In genomic region chr10:24642921-24643678, GRCh38 we compare ENCODE assay signal across 8 cellular contexts.
DNase-seq lines count a peak whose midpoint lies in the region; ATAC-seq and TF ChIP-seq lines count a peak whose summit lies in the region.

No MANE protein-coding gene starts in this region.

- 30 to 33% methylated on average over 6 of the region's 6 CpGs for WGBS in heart right ventricle, 2 donors

- H3K27me3 Mint-ChIP-seq in activated naive CD8-positive, alpha-beta T cell treated with anti-CD3 and anti-CD28 coated beads, Interleukin-2, amount 50 U/mL, for 24 hours: no peaks in the 10 kb centered on the region

- H3K27ac Mint-ChIP-seq in activated naive CD8-positive, alpha-beta T cell treated with anti-CD3 and anti-CD28 coated beads, Interleukin-2, amount 50 U/mL, for 24 hours: no peak overlapping the region

- no peak overlapping the region for H3K4me3 Mint-ChIP-seq in activated naive CD8-positive, alpha-beta T cell treated with anti-CD3 and anti-CD28 coated beads, Interleukin-2, amount 50 U/mL, for 24 hours

- peaks cover 0 to 50% (median 25%) of the 10 kb centered on the region in 9 donors for H3K4me1 ChIP-seq in heart right ventricle

- intact Hi-C loops in heart right ventricle (cut with DNase I): loop anchor here (2.0 to 10.0 kb wide), 9 partner anchors 79 to 442 kb away; partner anchors contain the start of gene ARHGAP21 (in 8 of the 10)
- intact Hi-C loops in sciatic nerve (cut with DNase I): no loop called here

- no peaks in the 10 kb centered on the region for H3K36me3 ChIP-seq in heart right ventricle

- H3K4me3 ChIP-seq in heart right ventricle: no peak overlapping the region

- no peak overlapping the region for H3K27ac ChIP-seq in heart right ventricle

- no peaks in the 10 kb centered on the region for H3K9me3 ChIP-seq in heart right ventricle

- no peaks in the 10 kb centered on the region for H3K36me3 Mint-ChIP-seq in activated naive CD8-positive, alpha-beta T cell treated with anti-CD3 and anti-CD28 coated beads, Interleukin-2, amount 50 U/mL, for 24 hours (ENCODE audit: low read depth)

- no peaks in the 10 kb centered on the region for H3K27me3 ChIP-seq in heart right ventricle

- ATAC-seq in GM19328 (IDR thresholded peaks at IDR 0.05; ENCODE audit: unreplicated experiment): peak; percentile 79
- peak; percentile 93 for ATAC-seq in HG03159 (IDR thresholded peaks at IDR 0.05; ENCODE audit: unreplicated experiment)
- peak; percentile 59 for ATAC-seq in activated naive CD8-positive, alpha-beta T cell treated with anti-CD3 and anti-CD28 coated beads, Interleukin-2, amount 50 U/mL, for 24 hours
- peak; percentile 62 to 91 (median 88) for ATAC-seq in heart right ventricle
- ATAC-seq in sciatic nerve: peak; percentile 91

- peak; percentile 57 to 88 (median 77) for TF ChIP-seq CTCF in heart right ventricle (IDR thresholded peaks at IDR 0.05)

- H3K4me1 Mint-ChIP-seq in activated naive CD8-positive, alpha-beta T cell treated with anti-CD3 and anti-CD28 coated beads, Interleukin-2, amount 50 U/mL, for 24 hours: no peaks in the 10 kb centered on the region

- DNase-seq in DMS153 treated with DMSO at 0.1 percent for 48 hours (lab: John Stamatoyannopoulos, UW; ENCODE audit: unreplicated experiment) (peak; percentile 36), NCI-H2171 treated with DMSO at 0.1 percent for 48 hours (lab: John Stamatoyannopoulos, UW) (peak; percentile 61), heart right ventricle (peak in 1 of 2 donors; percentile 41), sciatic nerve (ENCODE audit: low spot score) (no peak), KG1 (lab: John Stamatoyannopoulos, UW) (no peak)
- no peak for DNase-seq in activated naive CD8-positive, alpha-beta T cell treated with anti-CD3 and anti-CD28 coated beads, Interleukin-2, amount 50 U/mL, for 24 hours

- H3K9me3 Mint-ChIP-seq in activated naive CD8-positive, alpha-beta T cell treated with anti-CD3 and anti-CD28 coated beads, Interleukin-2, amount 50 U/mL, for 24 hours: no peaks in the 10 kb centered on the region

Comparison
In these comparisons a context has a peak if more than half of its experiments do, and no peak if none do; other contexts are left out.
1. DNase-seq: peak in DMS153 treated with DMSO at 0.1 percent for 48 hours (single experiment) and NCI-H2171 treated with DMSO at 0.1 percent for 48 hours (single experiment); none in activated naive CD8-positive, alpha-beta T cell treated with anti-CD3 and anti-CD28 coated beads, Interleukin-2, amount 50 U/mL, for 24 hours (single experiment), sciatic nerve (single experiment) and KG1 (single experiment).
2. Peak in every context shown above with its lines, with median percentiles within 50 percentile points of each other: ATAC-seq.